31 cellular contexts compared by ENCODE assay signal in the genomic region with DNA sequence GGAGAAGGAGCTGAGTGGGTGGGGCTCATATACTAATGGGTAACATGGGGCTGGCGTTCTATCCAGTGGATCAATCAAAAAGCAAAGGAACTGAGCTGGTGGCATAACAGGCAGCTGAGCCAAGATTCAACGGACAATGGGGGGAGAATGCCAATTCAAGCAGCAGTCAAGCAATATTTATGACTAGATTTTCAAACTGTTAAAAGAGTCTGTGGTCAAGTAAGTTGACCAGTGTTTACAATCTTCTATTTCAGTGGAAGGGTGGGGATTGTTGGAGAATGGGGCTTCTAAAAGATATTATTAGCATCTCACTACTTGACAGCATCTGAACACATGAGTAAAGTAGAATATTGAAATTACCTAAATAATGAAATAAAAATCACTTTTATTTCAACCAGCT.
"Had no signal": no experiment of that assay in that cellular context is flagged by ENCODE, and none has a peak within 500 bp of the region (broad histone marks: within the 10 kb centered on the region; RNA-seq: fewer than 3 reads in every experiment).

No MANE protein-coding gene starts in this region.

- H3K36me3 Mint-ChIP-seq: naive thymus-derived CD8-positive, alpha-beta T cell; natural killer cell treated with Interleukin-12 subunit alpha and Interleukin-12 subunit beta and Interleukin-15 and Interleukin-18, amount 100 ng/mL, for 72 hours; neural progenitor cell; stimulated activated effector memory CD8-positive, alpha-beta T cell treated with anti-CD3 and anti-CD28 coated beads, Interleukin-12 subunit alpha, Interleukin-12 subunit beta, amount 100 ng/mL, for 72 hours had no signal

- H3K27me3 Mint-ChIP-seq: natural killer cell treated with Interleukin-12 subunit alpha and Interleukin-12 subunit beta and Interleukin-15 and Interleukin-18, amount 100 ng/mL, for 72 hours; progenitor cell of endocrine pancreas; stimulated activated naive B cell treated with anti-CD40 and anti-IgM and Interleukin-4, amounts not matched to agents 10 μg/mL and 1 μg/mL and 100 μg/mL, for 72 hours; stimulated activated naive CD8-positive, alpha-beta T cell treated with anti-CD3 and anti-CD28 coated beads, Interleukin-15, Interleukin-2, amounts not matched to agents 100 ng/mL and 50 ng/mL, for 24 hours had no signal

- H3K27ac ChIP-seq: neural progenitor cell, ovary, parathyroid adenoma, psoas muscle, right lobe of liver, sigmoid colon, skin epidermis, spleen, stomach, thyroid gland, tibial nerve, upper lobe of left lung, vagina had no signal

- H3K4me1 ChIP-seq: neural progenitor cell, parathyroid adenoma, right lobe of liver, spleen, stomach, tibial nerve, upper lobe of left lung, vagina had no signal

- H3K27me3 ChIP-seq: neural progenitor cell, ovary, right lobe of liver, sigmoid colon, spleen, stomach, thyroid gland, tibial nerve, upper lobe of left lung, vagina had no signal

- H3K4me1 Mint-ChIP-seq: naive thymus-derived CD8-positive, alpha-beta T cell; neural progenitor cell; stimulated activated effector memory CD8-positive, alpha-beta T cell treated with anti-CD3 and anti-CD28 coated beads, Interleukin-12 subunit alpha, Interleukin-12 subunit beta, amount 100 ng/mL, for 72 hours; stimulated activated naive B cell treated with anti-CD40 and anti-IgM and Interleukin-4, amounts not matched to agents 10 μg/mL and 1 μg/mL and 100 μg/mL, for 72 hours had no signal

- DNase-seq: naive thymus-derived CD8-positive, alpha-beta T cell; nephron progenitor cell; occipital lobe; ovary; posterior cingulate gyrus; psoas muscle; right cardiac atrium; right lobe of liver; sigmoid colon; spleen; stimulated activated CD4-positive, alpha-beta T cell treated with anti-CD3 and anti-CD28 coated beads, Interleukin-12 subunit alpha, Interleukin-12 subunit beta, amount 100 ng/mL, for 4 hours; stimulated activated CD4-positive, alpha-beta T cell treated with anti-CD3 and anti-CD28 coated beads, Interleukin-2, amount 100 ng/mL, for 24 hours; stimulated activated CD4-positive, alpha-beta T cell treated with anti-CD3 and anti-CD28 coated beads, Interleukin-2, amount 100 ng/mL, for 48 hours; stimulated activated CD4-positive, alpha-beta T cell treated with anti-CD3 and anti-CD28 coated beads, Interleukin-4, amount 100 ng/mL, for 24 hours; stimulated activated naive B cell treated with anti-CD40 and anti-IgM and Interleukin-4, amounts not matched to agents 10 μg/mL and 1 μg/mL and 100 μg/mL, for 72 hours; stimulated activated naive CD4-positive, alpha-beta T cell treated with Interleukin-2 at 50 U/mL for 16 hours; stomach; thyroid gland; trophoblast cell; upper lobe of left lung had no signal

- H3K36me3 ChIP-seq: neural progenitor cell, ovary, right lobe of liver, sigmoid colon, spleen, stomach, thoracic aorta, thyroid gland, vagina had no signal

- H3K9me3 ChIP-seq: ovary, psoas muscle, right lobe of liver, sigmoid colon, spleen, stomach, thoracic aorta, thyroid gland, tibial nerve, upper lobe of left lung, vagina had no signal

- H3K9me3 Mint-ChIP-seq: naive thymus-derived CD8-positive, alpha-beta T cell; natural killer cell treated with Interleukin-12 subunit alpha and Interleukin-12 subunit beta and Interleukin-15 and Interleukin-18, amount 100 ng/mL, for 72 hours; nephron progenitor cell; neural progenitor cell; stimulated activated effector memory CD8-positive, alpha-beta T cell treated with anti-CD3 and anti-CD28 coated beads, Interleukin-12 subunit alpha, Interleukin-12 subunit beta, amount 100 ng/mL, for 72 hours; stimulated activated naive B cell treated with anti-CD40 and anti-IgM and Interleukin-4, amounts not matched to agents 10 μg/mL and 1 μg/mL and 100 μg/mL, for 72 hours; stimulated activated naive CD8-positive, alpha-beta T cell treated with anti-CD3 and anti-CD28 coated beads, Interleukin-15, Interleukin-2, amounts not matched to agents 100 ng/mL and 50 ng/mL, for 24 hours had no signal

- H3K27ac Mint-ChIP-seq: naive thymus-derived CD8-positive, alpha-beta T cell; natural killer cell treated with Interleukin-12 subunit alpha and Interleukin-12 subunit beta and Interleukin-15 and Interleukin-18, amount 100 ng/mL, for 72 hours; nephron progenitor cell; neural progenitor cell; progenitor cell of endocrine pancreas; stimulated activated effector memory CD8-positive, alpha-beta T cell treated with anti-CD3 and anti-CD28 coated beads, Interleukin-12 subunit alpha, Interleukin-12 subunit beta, amount 100 ng/mL, for 72 hours; stimulated activated naive B cell treated with anti-CD40 and anti-IgM and Interleukin-4, amounts not matched to agents 10 μg/mL and 1 μg/mL and 100 μg/mL, for 72 hours; stimulated activated naive CD8-positive, alpha-beta T cell treated with anti-CD3 and anti-CD28 coated beads, Interleukin-15, Interleukin-2, amounts not matched to agents 100 ng/mL and 50 ng/mL, for 24 hours had no signal

- ATAC-seq: naive thymus-derived CD8-positive, alpha-beta T cell; natural killer cell treated with Interleukin-12 subunit alpha and Interleukin-12 subunit beta and Interleukin-15 and Interleukin-18, amount 100 ng/mL, for 72 hours; psoas muscle; right cardiac atrium; right lobe of liver; stimulated activated effector memory CD8-positive, alpha-beta T cell treated with anti-CD3 and anti-CD28 coated beads, Interleukin-12 subunit alpha, Interleukin-12 subunit beta, amount 100 ng/mL, for 72 hours; stimulated activated naive B cell treated with anti-CD40 and anti-IgM and Interleukin-4, amounts not matched to agents 10 μg/mL and 1 μg/mL and 100 μg/mL, for 72 hours had no signal

- H3K4me3 Mint-ChIP-seq: naive thymus-derived CD8-positive, alpha-beta T cell; natural killer cell treated with Interleukin-12 subunit alpha and Interleukin-12 subunit beta and Interleukin-15 and Interleukin-18, amount 100 ng/mL, for 72 hours; nephron progenitor cell; neural progenitor cell; stimulated activated effector memory CD8-positive, alpha-beta T cell treated with anti-CD3 and anti-CD28 coated beads, Interleukin-12 subunit alpha, Interleukin-12 subunit beta, amount 100 ng/mL, for 72 hours; stimulated activated naive B cell treated with anti-CD40 and anti-IgM and Interleukin-4, amounts not matched to agents 10 μg/mL and 1 μg/mL and 100 μg/mL, for 72 hours; stimulated activated naive CD8-positive, alpha-beta T cell treated with anti-CD3 and anti-CD28 coated beads, Interleukin-15, Interleukin-2, amounts not matched to agents 100 ng/mL and 50 ng/mL, for 24 hours had no signal

- H3K4me3 ChIP-seq: neural progenitor cell, ovary, psoas muscle, right lobe of liver, sigmoid colon, skin epidermis, smooth muscle cell, spleen, stomach, thoracic aorta, thyroid gland, tibial nerve, upper lobe of left lung, vagina had no signal
